12 cellular contexts compared by ENCODE assay signal in genomic region chr22:46626911-46627805, GRCh38. TPM values are rescaled to one million over a fixed set of nuclear protein-coding genes. Genes with fewer than 3 reads are reported as not detected.
DNase-seq lines count a peak whose midpoint lies in the region; ATAC-seq and TF ChIP-seq lines count a peak whose summit lies in the region.
"Had no signal": no experiment of that assay in that cellular context is flagged by ENCODE, and none has a peak within 500 bp of the region (broad histone marks: within the 10 kb centered on the region; RNA-seq: fewer than 3 reads in every experiment).

No MANE protein-coding gene starts in this region.

- H3K27me3 ChIP-seq in H9 (ENCODE audit: insufficient read depth, low read length) (no peaks in the 10 kb centered on the region), trophoblast cell (ENCODE audit: insufficient read depth, low read length) (no peaks in the 10 kb centered on the region)

- peak overlapping the region; percentile 60 to 92 (median 70); a peak in 4 of 7 replicates for H3K27ac Mint-ChIP-seq in H9
- no peak overlapping the region for H3K27ac Mint-ChIP-seq in activated naive CD8-positive, alpha-beta T cell treated with anti-CD3 and anti-CD28 coated beads, Interleukin-2, amount 50 U/mL, for 24 hours

- no CpG with 5 or more reads among the region's 39 CpGs for WGBS in H9 (ENCODE audit: extremely low coverage, insufficient read length, low lambda C conversion rate)
- WGBS in trophoblast cell (ENCODE audit: extremely low coverage, insufficient coverage, insufficient read length) = no CpG with 5 or more reads among the region's 39 CpGs

- peak overlapping the region; percentile 39 for H3K14ac ChIP-seq in H9 (ENCODE audit: insufficient read depth, low read length)
- H3K14ac ChIP-seq in trophoblast cell (ENCODE audit: low read length) = peak overlapping the region; percentile 14

- no peak overlapping the region for H2BK15ac ChIP-seq in H9 (ENCODE audit: low read depth, low read length)

- peaks cover 9 to 33% of the 10 kb centered on the region in 2 experiments for H3K4me1 Mint-ChIP-seq in H9
- H3K4me1 Mint-ChIP-seq in activated naive CD8-positive, alpha-beta T cell treated with anti-CD3 and anti-CD28 coated beads, Interleukin-2, amount 50 U/mL, for 24 hours = peaks cover 8% of the 10 kb centered on the region

- H3K4ac ChIP-seq in H9 (ENCODE audit: low read depth, low read length) (no peak overlapping the region), trophoblast cell (ENCODE audit: low read depth, low read length) (no peak overlapping the region)

- no peak overlapping the region for H3K4me2 ChIP-seq in H9 (ENCODE audit: insufficient read depth, insufficient read length, low read length)
- no peak overlapping the region for H3K4me2 ChIP-seq in trophoblast cell (ENCODE audit: low read length)
- H3K4me2 ChIP-seq: SK-N-SH had no signal

- H3K4me1 ChIP-seq in H9 (ENCODE audit: insufficient read depth, low read length) = no peaks in the 10 kb centered on the region
- peaks cover 4 to 7% of the 10 kb centered on the region in 2 experiments for H3K4me1 ChIP-seq in trophoblast cell (ENCODE audit: control insufficient read depth in 1 of 2, insufficient read depth in 2 of 2, low read length in 2 of 2)

- no peak overlapping the region for H4K5ac ChIP-seq in H9 (ENCODE audit: insufficient read length, low read depth, low read length)

- no peak overlapping the region for H3K23ac ChIP-seq in H9 (ENCODE audit: insufficient read length, low read depth, low read length)
- no peak overlapping the region for H3K23ac ChIP-seq in trophoblast cell (ENCODE audit: low read length)

- H4K12ac ChIP-seq in trophoblast cell (ENCODE audit: low read depth, low read length) = peak overlapping the region; percentile 39

- H4K20me1 ChIP-seq in H9 (ENCODE audit: control insufficient read depth, insufficient read depth, insufficient read length) = no peaks in the 10 kb centered on the region

- peaks cover 0 to 15% (median 3%) of the 10 kb centered on the region in 3 experiments; a peak in 3 of 7 replicates for H3K36me3 Mint-ChIP-seq in H9 (ENCODE audit: insufficient read depth in 1 of 3, low read depth in 3 of 3)
- no peaks in the 10 kb centered on the region for H3K36me3 Mint-ChIP-seq in activated naive CD8-positive, alpha-beta T cell treated with anti-CD3 and anti-CD28 coated beads, Interleukin-2, amount 50 U/mL, for 24 hours (ENCODE audit: low read depth)

- H3K36me3 ChIP-seq in trophoblast cell (ENCODE audit: control insufficient read depth in 1 of 2, insufficient read depth in 2 of 2, low read length in 2 of 2) = peaks cover 0 to 3% of the 10 kb centered on the region in 2 experiments

- H3K9ac ChIP-seq in H9 (ENCODE audit: extremely low read depth, insufficient read length, low read length) (no peak overlapping the region), trophoblast cell (ENCODE audit: low read length) (no peak overlapping the region)
- H3K9ac ChIP-seq: SK-N-SH had no signal

- H2BK120ac ChIP-seq in H9 (ENCODE audit: low read depth, low read length, poor library complexity, severe bottlenecking) = no peak overlapping the region
- no peak overlapping the region for H2BK120ac ChIP-seq in trophoblast cell (ENCODE audit: insufficient read depth, low read length, poor library complexity)

- no peaks in the 10 kb centered on the region for H3K23me2 ChIP-seq in H9 (ENCODE audit: insufficient read length, low read depth, low read length, poor library complexity, severe bottlenecking)

- H3K4me3 Mint-ChIP-seq in H9 = peak overlapping the region in 1 of 2 experiments; percentile 46; a peak in 1 of 5 replicates
- no peak overlapping the region for H3K4me3 Mint-ChIP-seq in activated naive CD8-positive, alpha-beta T cell treated with anti-CD3 and anti-CD28 coated beads, Interleukin-2, amount 50 U/mL, for 24 hours

- no peak for ATAC-seq in activated naive CD8-positive, alpha-beta T cell treated with anti-CD3 and anti-CD28 coated beads, Interleukin-2, amount 50 U/mL, for 24 hours
- ATAC-seq in HG03139 (IDR thresholded peaks at IDR 0.05; ENCODE audit: unreplicated experiment) = no peak
- no peak for ATAC-seq in GM18511 (IDR thresholded peaks at IDR 0.05; ENCODE audit: unreplicated experiment)

- H2BK5ac ChIP-seq in H9 (ENCODE audit: insufficient read length, low read length) = no peak overlapping the region
- H2BK5ac ChIP-seq in trophoblast cell (ENCODE audit: low read depth, low read length, poor library complexity) = no peak overlapping the region

- DNase-seq in H9 (peak; percentile 94), NCI-H2171 treated with DMSO at 0.1 percent for 48 hours (lab: John Stamatoyannopoulos, UW) (peak; percentile 22), iPS DF 19.7 (ENCODE audit: low read depth, low spot score) (peak; percentile 72), trophoblast cell (no peak)
- no peak for DNase-seq in activated CD4-positive, alpha-beta T cell treated with anti-CD3 and anti-CD28 coated beads, Interleukin-2, amount 50 U/mL, for 4 hours
- no peak for DNase-seq in activated naive CD8-positive, alpha-beta T cell treated with anti-CD3 and anti-CD28 coated beads, Interleukin-2, amount 50 U/mL, for 24 hours
- DNase-seq: activated effector memory CD4-positive, alpha-beta T cell treated with anti-CD3 and anti-CD28 coated beads, Interleukin-2, amount 50 U/mL, for 16 hours; C1 segment of cervical spinal cord; DMS79 treated with DMSO at 0.1 percent for 48 hours; SK-N-SH had no signal

- H3K56ac ChIP-seq in H9 (ENCODE audit: insufficient read length, low read depth, low read length) = no peak overlapping the region

- no peak overlapping the region for H3T11ph ChIP-seq in H9 (ENCODE audit: low read length)

- H2BK12ac ChIP-seq in H9 (ENCODE audit: insufficient read length, low read depth, low read length) = no peak overlapping the region
- H2BK12ac ChIP-seq in trophoblast cell (ENCODE audit: low read length) = no peak overlapping the region

- no peak overlapping the region for H4K8ac ChIP-seq in H9 (replicated peaks; ENCODE audit: insufficient read length, low read depth, low read length)
- H4K8ac ChIP-seq in trophoblast cell (ENCODE audit: low read depth, low read length) = peak overlapping the region; percentile 8

- no peak overlapping the region for H3K27ac ChIP-seq in H9 (ENCODE audit: insufficient read length, low read depth, low read length)
- no peak overlapping the region for H3K27ac ChIP-seq in trophoblast cell (ENCODE audit: low read depth, low read length)

- H2AFZ ChIP-seq in H9 (ENCODE audit: low read length) = no peak overlapping the region
- no peak overlapping the region for H2AFZ ChIP-seq in trophoblast cell (ENCODE audit: insufficient read depth, low read length, poor library complexity)

- no peaks in the 10 kb centered on the region for H3K79me1 ChIP-seq in H9 (ENCODE audit: insufficient read depth, low read depth, low read length, poor library complexity, severe bottlenecking)
- no peaks in the 10 kb centered on the region for H3K79me1 ChIP-seq in trophoblast cell (ENCODE audit: low read length)

- H4K91ac ChIP-seq in H9 (ENCODE audit: insufficient read length, low read depth, low read length) (no peak overlapping the region), trophoblast cell (ENCODE audit: low read depth, low read length) (peak overlapping the region; percentile 22)

- TF ChIP-seq CTCF in H9 (conservative IDR thresholded peaks at IDR 0.05) = no peak

- H3K4me3 ChIP-seq in trophoblast cell (ENCODE audit: low read depth, low read length) = no peak overlapping the region

- H3K9me3 ChIP-seq in H9 (ENCODE audit: control insufficient read depth, low read depth, low read length) (no peaks in the 10 kb centered on the region), trophoblast cell (ENCODE audit: insufficient read depth, low read depth, low read length) (peaks cover 7% of the 10 kb centered on the region)
- H3K9me3 ChIP-seq: SK-N-SH had no signal

- H3K79me2 ChIP-seq in H9 (ENCODE audit: insufficient read depth, low read length) (no peaks in the 10 kb centered on the region), trophoblast cell (ENCODE audit: control insufficient read depth, insufficient read depth, low read length, poor library complexity) (no peaks in the 10 kb centered on the region)

- H2BK20ac ChIP-seq in H9 (ENCODE audit: low read depth, low read length, poor library complexity, severe bottlenecking) = no peak overlapping the region

- no peaks in the 10 kb centered on the region; the same call in 1 of the 2 replicates for H3K27me3 Mint-ChIP-seq in H9 (ENCODE audit: low read depth)
- no peaks in the 10 kb centered on the region for H3K27me3 Mint-ChIP-seq in activated naive CD8-positive, alpha-beta T cell treated with anti-CD3 and anti-CD28 coated beads, Interleukin-2, amount 50 U/mL, for 24 hours

- H3K9me3 Mint-ChIP-seq in H9 = no peaks in the 10 kb centered on the region
- H3K9me3 Mint-ChIP-seq in activated naive CD8-positive, alpha-beta T cell treated with anti-CD3 and anti-CD28 coated beads, Interleukin-2, amount 50 U/mL, for 24 hours = no peaks in the 10 kb centered on the region

- H3K18ac ChIP-seq in H9 (ENCODE audit: insufficient read length, low read depth, low read length) = peak overlapping the region; percentile 80
- H3K18ac ChIP-seq in trophoblast cell (ENCODE audit: low read length) = peak overlapping the region; percentile 37

- H2AK5ac ChIP-seq in H9 (ENCODE audit: insufficient read length, low read length) (no peak overlapping the region), trophoblast cell (ENCODE audit: low read length) (peak overlapping the region; percentile 69)

RNA-seq across cellular contexts. Expression of gene GRAMD4, which starts 7.0 kb away (rescaled TPM):
- total RNA-seq in H9 (2021) = 19.8 and 20.4 TPM in 2 replicates
- polyA plus RNA-seq in trophoblast cell (2013) = 10.6 and 11.0 TPM in 2 replicates

Comparison
In these comparisons a context has a peak if more than half of its experiments do, and no peak if none do; other contexts are left out.
1. DNase-seq: peak in H9 (single experiment), NCI-H2171 treated with DMSO at 0.1 percent for 48 hours (single experiment) and iPS DF 19.7 (single experiment); none in trophoblast cell (0 of 2), activated CD4-positive, alpha-beta T cell treated with anti-CD3 and anti-CD28 coated beads, Interleukin-2, amount 50 U/mL, for 4 hours (0 of 2) and activated naive CD8-positive, alpha-beta T cell treated with anti-CD3 and anti-CD28 coated beads, Interleukin-2, amount 50 U/mL, for 24 hours (single experiment).